In the genomic region with DNA sequence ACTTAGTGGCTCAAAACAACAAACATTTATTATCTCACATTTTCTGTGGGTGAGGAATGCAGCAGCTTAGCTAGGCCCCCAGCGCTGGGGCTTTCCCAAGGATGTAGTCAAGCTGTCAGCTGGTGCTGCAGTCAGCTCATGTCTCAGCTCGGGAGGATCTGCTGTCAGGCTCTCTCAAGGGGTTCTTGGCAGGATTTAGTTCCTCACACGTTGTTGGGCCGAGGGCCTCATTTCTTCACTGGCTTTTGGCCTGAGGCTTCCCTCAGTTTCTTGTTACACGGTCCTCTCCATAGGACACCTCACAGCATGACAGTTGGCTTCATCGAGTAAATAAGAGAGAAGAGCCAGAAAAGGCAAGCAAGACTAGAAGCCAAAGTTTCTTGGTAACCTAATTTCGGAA, we compare ENCODE assay signal across 10 cellular contexts. TPM values are rescaled to one million over a fixed set of nuclear protein-coding genes. Genes with fewer than 3 reads are reported as not detected.
DNase-seq lines count a peak whose midpoint lies in the region; ATAC-seq and TF ChIP-seq lines count a peak whose summit lies in the region.
"Had no signal": no experiment of that assay in that cellular context is flagged by ENCODE, and none has a peak within 500 bp of the region (broad histone marks: within the 10 kb centered on the region; RNA-seq: fewer than 3 reads in every experiment).

No MANE protein-coding gene starts in this region.

- H3K27me3 Mint-ChIP-seq in endodermal cell (ENCODE audit: insufficient read depth): peaks cover 2% of the 10 kb centered on the region
- peaks cover 10 to 13% of the 10 kb centered on the region in 2 donors for H3K27me3 Mint-ChIP-seq in CD4-positive, alpha-beta memory T cell

- H3K27ac ChIP-seq in endodermal cell (ENCODE audit: low read depth, low read length): no peak overlapping the region
- no peak overlapping the region for H3K27ac ChIP-seq in CD4-positive, alpha-beta memory T cell (ENCODE audit: low read depth, low read length)
- H3K27ac ChIP-seq: 22Rv1 had no signal

- DNase-seq in DMS 273 (lab: John Stamatoyannopoulos, UW; ENCODE audit: unreplicated experiment): peak; percentile 44
- DNase-seq in DMS 273 treated with DMSO at 0.1 percent for 48 hours (lab: John Stamatoyannopoulos, UW): no peak
- DNase-seq in endodermal cell: peak; percentile 74
- DNase-seq in pons (ENCODE audit: low spot score): peak; percentile 26
- no peak for DNase-seq in CD4-positive, alpha-beta memory T cell
- DNase-seq in stimulated activated CD4-positive, alpha-beta T cell treated with anti-CD3 and anti-CD28 coated beads, Interleukin-4, amount 100 ng/mL, for 1 hour: no peak
- DNase-seq in NCI-H128 (lab: John Stamatoyannopoulos, UW; ENCODE audit: unreplicated experiment): no peak
- DNase-seq: head of caudate nucleus had no signal

- POLR2A ChIA-PET in CD4-positive, alpha-beta memory T cell (lab: Charles Lee; ENCODE audit: partially characterized antibody): no interaction called here

- peak overlapping the region; percentile 34 for H3K4me3 ChIP-seq in endodermal cell (ENCODE audit: low read length)
- H3K4me3 ChIP-seq in CD4-positive, alpha-beta memory T cell (ENCODE audit: low read length in 2 of 2): no peak overlapping the region

- WGBS in endodermal cell (ENCODE audit: insufficient coverage in 1 of 2, insufficient read length in 1 of 2), 2 experiments: 28 to 36% methylated on average over 5 to 7 of the region's 7 CpGs

- H3K9ac ChIP-seq in endodermal cell (ENCODE audit: extremely low read depth, low read length, poor library complexity, severe bottlenecking): no peak overlapping the region

- H3K4me1 ChIP-seq in endodermal cell (ENCODE audit: control insufficient read depth, insufficient read depth, low read length): peaks cover 10% of the 10 kb centered on the region
- H3K4me1 ChIP-seq in CD4-positive, alpha-beta memory T cell (ENCODE audit: insufficient read depth, low read length): no peaks in the 10 kb centered on the region

- H3K4me3 Mint-ChIP-seq in endodermal cell: no peak overlapping the region
- no peak overlapping the region for H3K4me3 Mint-ChIP-seq in CD4-positive, alpha-beta memory T cell

- H3K36me3 ChIP-seq in endodermal cell (ENCODE audit: control insufficient read depth, insufficient read depth, low read length): no peaks in the 10 kb centered on the region
- no peaks in the 10 kb centered on the region for H3K36me3 ChIP-seq in CD4-positive, alpha-beta memory T cell (ENCODE audit: insufficient read depth, low read length)

- intact Hi-C loops in CD4-positive, alpha-beta memory T cell (cut with micrococcal nuclease): loop anchor here (1.0 to 5.0 kb wide), 3 partner anchors 159 to 860 kb away; no protein-coding TSS in a partner anchor

- H3K9me3 ChIP-seq in endodermal cell (ENCODE audit: control insufficient read depth, low read length): no peaks in the 10 kb centered on the region
- no peaks in the 10 kb centered on the region for H3K9me3 ChIP-seq in CD4-positive, alpha-beta memory T cell (ENCODE audit: control insufficient read depth in 1 of 2, low read length in 2 of 2)

- peak; percentile 82 for ATAC-seq in HG03432 (IDR thresholded peaks at IDR 0.05; ENCODE audit: unreplicated experiment)

- no peak overlapping the region for H3K27ac Mint-ChIP-seq in endodermal cell
- H3K27ac Mint-ChIP-seq in CD4-positive, alpha-beta memory T cell: no peak overlapping the region

- TF ChIP-seq CTCF in endodermal cell (conservative IDR thresholded peaks at IDR 0.05): no peak

- CTCF ChIA-PET in CD4-positive, alpha-beta memory T cell (lab: Charles Lee; ENCODE audit: partially characterized antibody): interaction anchor here (1.3 to 5.1 kb wide), 2 partner anchors 134 to 402 kb away, joined by 4 to 25 read pairs; no protein-coding TSS in a partner anchor

- H3K27me3 ChIP-seq in endodermal cell (ENCODE audit: control insufficient read depth, insufficient read depth, low read length, poor library complexity, severe bottlenecking): no peaks in the 10 kb centered on the region
- no peaks in the 10 kb centered on the region for H3K27me3 ChIP-seq in CD4-positive, alpha-beta memory T cell (ENCODE audit: insufficient read depth, low read length)

- no peaks in the 10 kb centered on the region for H3K36me3 Mint-ChIP-seq in endodermal cell (ENCODE audit: low read depth)
- H3K36me3 Mint-ChIP-seq in CD4-positive, alpha-beta memory T cell: no peaks in the 10 kb centered on the region

- peaks cover 8% of the 10 kb centered on the region for H3K4me1 Mint-ChIP-seq in endodermal cell
- no peaks in the 10 kb centered on the region for H3K4me1 Mint-ChIP-seq in CD4-positive, alpha-beta memory T cell

- peaks cover 4% of the 10 kb centered on the region for H3K9me3 Mint-ChIP-seq in endodermal cell
- H3K9me3 Mint-ChIP-seq in CD4-positive, alpha-beta memory T cell: no peaks in the 10 kb centered on the region

RNA-seq across cellular contexts. Expression of a gene that starts 13.7 kb away (rescaled TPM):
- 100 to 1,000 TPM; 139 to 160 TPM for total RNA-seq in endodermal cell
- 117 TPM for polyA plus RNA-seq in endodermal cell (2013, experiment 1 of 2)
- polyA plus RNA-seq in endodermal cell (2013, experiment 2 of 2): 121 TPM
- total RNA-seq in CD4-positive, alpha-beta memory T cell: 100 to 1,000 TPM; 137 TPM
- polyA plus RNA-seq in CD4-positive, alpha-beta memory T cell: 100 to 1,000 TPM in 1 of 2 donors, 10 to 100 TPM in 1; 97.6 to 115 TPM

RNA-seq across cellular contexts. Expression of a gene that starts 24.2 kb away (rescaled TPM):
- total RNA-seq in endodermal cell: 10 to 100 TPM in 1 of 2 donors, 1 to 10 TPM in 1; 4.2 to 11.1 TPM
- polyA plus RNA-seq in endodermal cell (2013, experiment 1 of 2): 1.9 TPM
- 1.6 TPM for polyA plus RNA-seq in endodermal cell (2013, experiment 2 of 2)
- not detected for total RNA-seq in CD4-positive, alpha-beta memory T cell
- polyA plus RNA-seq in CD4-positive, alpha-beta memory T cell: not detected

Comparison
In these comparisons a context has a peak if more than half of its experiments do, and no peak if none do; other contexts are left out.
1. DNase-seq: peak in DMS 273 (single experiment), endodermal cell (single experiment) and pons (single experiment); none in DMS 273 treated with DMSO at 0.1 percent for 48 hours (single experiment), CD4-positive, alpha-beta memory T cell (0 of 5), stimulated activated CD4-positive, alpha-beta T cell treated with anti-CD3 and anti-CD28 coated beads, Interleukin-4, amount 100 ng/mL, for 1 hour (single experiment) and NCI-H128 (single experiment).
2. RNA of a gene that starts 24.2 kb away (total RNA-seq): 4.2 to 11.1 TPM in endodermal cell; not detected in CD4-positive, alpha-beta memory T cell; every median in the first group is over 4 times any median in the second.